ENCODE assay signal across 12 cellular contexts in genomic region chr1:206471993-206472392, GRCh38. TPM values are rescaled to one million over a fixed set of nuclear protein-coding genes. Genes with fewer than 3 reads are reported as not detected.
DNase-seq lines count a peak whose midpoint lies in the region; ATAC-seq and TF ChIP-seq lines count a peak whose summit lies in the region.
"Had no signal": no experiment of that assay in that cellular context is flagged by ENCODE, and none has a peak within 500 bp of the region (broad histone marks: within the 10 kb centered on the region; RNA-seq: fewer than 3 reads in every experiment).

No MANE protein-coding gene starts in this region.

- no peaks in the 10 kb centered on the region for H4K20me1 ChIP-seq in MM.1S (ENCODE audit: insufficient read depth, low read length)

- peak overlapping the region; percentile 53; the same call in 1 of the 2 replicates for H3K9ac ChIP-seq in MM.1S (ENCODE audit: low read length)

- DNase-seq in EL (peak; percentile 24), MM.1S (no peak), neural crest cell (ENCODE audit: low read depth, low spot score) (no peak), activated gamma-delta T cell (lab: John Stamatoyannopoulos, UW) (no peak), suprapubic skin (ENCODE audit: low spot score in 2 of 2) (no peak), NCI-H1105 (lab: John Stamatoyannopoulos, UW) (no peak), NCI-H69 (lab: John Stamatoyannopoulos, UW) (no peak)
- DNase-seq in activated naive CD8-positive, alpha-beta T cell treated with anti-CD3 and anti-CD28 coated beads, Interleukin-2, amount 50 U/mL, for 24 hours: peak; percentile 34
- DNase-seq: gastrocnemius medialis, NCI-H2081 treated with DMSO at 0.1 percent for 48 hours, small intestine had no signal

- H3K36me3 Mint-ChIP-seq in activated naive CD8-positive, alpha-beta T cell treated with anti-CD3 and anti-CD28 coated beads, Interleukin-2, amount 50 U/mL, for 24 hours (ENCODE audit: low read depth): peaks cover 23% of the 10 kb centered on the region
- no peaks in the 10 kb centered on the region for H3K36me3 Mint-ChIP-seq in neural crest cell (ENCODE audit: low read depth)

- TF ChIP-seq POLR2A in suprapubic skin (IDR thresholded peaks at IDR 0.05): no peak

- H3K4me1 ChIP-seq in MM.1S (ENCODE audit: low read length) (peaks cover 57% of the 10 kb centered on the region), suprapubic skin (peaks cover 39% of the 10 kb centered on the region)

- H3K36me3 ChIP-seq in MM.1S (replicated peaks; ENCODE audit: insufficient read depth, low read length) (no peaks in the 10 kb centered on the region; the same call in 1 of the 2 replicates), suprapubic skin (peaks cover 28% of the 10 kb centered on the region)
- H3K36me3 ChIP-seq: gastrocnemius medialis had no signal

- no peaks in the 10 kb centered on the region for H3K9me2 ChIP-seq in MM.1S (replicated peaks; ENCODE audit: insufficient read depth, low read length)

- H3F3A ChIP-seq in MM.1S (ENCODE audit: insufficient read depth, low read length): peaks cover 32% of the 10 kb centered on the region

- peak overlapping the region; percentile 82 for H3K4me3 Mint-ChIP-seq in activated naive CD8-positive, alpha-beta T cell treated with anti-CD3 and anti-CD28 coated beads, Interleukin-2, amount 50 U/mL, for 24 hours
- H3K4me3 Mint-ChIP-seq in neural crest cell: peak overlapping the region; percentile 71

- H3K27ac ChIP-seq in MM.1S (ENCODE audit: low read length): no peak overlapping the region
- H3K27ac ChIP-seq in suprapubic skin: no peak overlapping the region
- H3K27ac ChIP-seq: gastrocnemius medialis had no signal

- H3K27me3 ChIP-seq in MM.1S (replicated peaks; ENCODE audit: insufficient read depth, low read length) (no peaks in the 10 kb centered on the region), suprapubic skin (no peaks in the 10 kb centered on the region)

- H3K79me2 ChIP-seq in MM.1S (ENCODE audit: low read length): peaks cover 46% of the 10 kb centered on the region

- 90% methylated on average over 2 of the region's 2 CpGs for WGBS in suprapubic skin

- no peaks in the 10 kb centered on the region for H3K27me3 Mint-ChIP-seq in activated naive CD8-positive, alpha-beta T cell treated with anti-CD3 and anti-CD28 coated beads, Interleukin-2, amount 50 U/mL, for 24 hours
- peaks cover 9% of the 10 kb centered on the region for H3K27me3 Mint-ChIP-seq in neural crest cell (ENCODE audit: low read depth)

- peaks cover 83% of the 10 kb centered on the region for H3K4me1 Mint-ChIP-seq in activated naive CD8-positive, alpha-beta T cell treated with anti-CD3 and anti-CD28 coated beads, Interleukin-2, amount 50 U/mL, for 24 hours
- peaks cover 53% of the 10 kb centered on the region for H3K4me1 Mint-ChIP-seq in neural crest cell

- no peaks in the 10 kb centered on the region for H3K9me3 Mint-ChIP-seq in activated naive CD8-positive, alpha-beta T cell treated with anti-CD3 and anti-CD28 coated beads, Interleukin-2, amount 50 U/mL, for 24 hours
- no peaks in the 10 kb centered on the region for H3K9me3 Mint-ChIP-seq in neural crest cell

- H3K4me2 ChIP-seq in MM.1S (ENCODE audit: low read depth, low read length): peak overlapping the region; percentile 84; the same call in 1 of the 2 replicates

- H3K27ac Mint-ChIP-seq in activated naive CD8-positive, alpha-beta T cell treated with anti-CD3 and anti-CD28 coated beads, Interleukin-2, amount 50 U/mL, for 24 hours: peak overlapping the region; percentile 89
- H3K27ac Mint-ChIP-seq in neural crest cell (ENCODE audit: unreplicated experiment): no peak overlapping the region

- no peak for TF ChIP-seq EP300 in suprapubic skin (IDR thresholded peaks at IDR 0.05)

- H2AFZ ChIP-seq in MM.1S (ENCODE audit: low read length): no peak overlapping the region

- H3K4me3 ChIP-seq in MM.1S (ENCODE audit: low read length): no peak overlapping the region
- H3K4me3 ChIP-seq in suprapubic skin: no peak overlapping the region
- H3K4me3 ChIP-seq: gastrocnemius medialis had no signal

- no peak for ATAC-seq in activated naive CD8-positive, alpha-beta T cell treated with anti-CD3 and anti-CD28 coated beads, Interleukin-2, amount 50 U/mL, for 24 hours
- ATAC-seq: gastrocnemius medialis had no signal

- no peaks in the 10 kb centered on the region for H3K9me3 ChIP-seq in MM.1S (replicated peaks; ENCODE audit: insufficient read depth, low read length)
- H3K9me3 ChIP-seq in suprapubic skin: no peaks in the 10 kb centered on the region
- H3K9me3 ChIP-seq: gastrocnemius medialis, lower lobe of right lung had no signal

- TF ChIP-seq CTCF in MM.1S (IDR thresholded peaks at IDR 0.05; ENCODE audit: low read length) (no peak), neural crest cell (conservative IDR thresholded peaks at IDR 0.05) (no peak), suprapubic skin (IDR thresholded peaks at IDR 0.05) (no peak)

RNA-seq across cellular contexts. Expression of gene IKBKE, which starts 1.7 kb away (rescaled TPM):
- total RNA-seq in neural crest cell (7.6 and 8.6 TPM in 2 replicates), suprapubic skin (10 to 100 TPM in 3 of 4 donors, 1 to 10 TPM in 1; 5.7 to 27.0 (median 17.4) TPM)

RNA-seq across cellular contexts. Expression of gene RASSF5, which starts 35.3 kb away (rescaled TPM):
- 1.2 and 1.4 TPM in 2 replicates for total RNA-seq in neural crest cell
- total RNA-seq in suprapubic skin: 10 to 100 TPM; 34.8 to 74.5 (median 64.9) TPM

Comparison
In these comparisons a context has a peak if more than half of its experiments do, and no peak if none do; other contexts are left out.
1. DNase-seq: peak in EL (single experiment) and activated naive CD8-positive, alpha-beta T cell treated with anti-CD3 and anti-CD28 coated beads, Interleukin-2, amount 50 U/mL, for 24 hours (single experiment); none in MM.1S (single experiment), neural crest cell (single experiment), activated gamma-delta T cell (single experiment), suprapubic skin (0 of 2), NCI-H1105 (single experiment) and NCI-H69 (single experiment).
2. RNA of gene RASSF5, which starts 35.3 kb away (total RNA-seq): 34.8 to 74.5 TPM in suprapubic skin; 1.2 to 1.4 TPM in neural crest cell; every median in the first group is over 10 times any median in the second.